In genomic region chr7:137399827-137400823, GRCh38 we compare ENCODE assay signal across 22 cellular contexts. TPM values are rescaled to one million over a fixed set of nuclear protein-coding genes. Genes with fewer than 3 reads are reported as not detected.
DNase-seq lines count a peak whose midpoint lies in the region; ATAC-seq, FAIRE-seq and TF ChIP-seq lines count a peak whose summit lies in the region.
"Had no signal": no experiment of that assay in that cellular context is flagged by ENCODE, and none has a peak within 500 bp of the region (broad histone marks: within the 10 kb centered on the region; RNA-seq: fewer than 3 reads in every experiment).

No MANE protein-coding gene starts in this region.

- H2AFZ ChIP-seq in PC-9: no peak overlapping the region

- H4K20me1 ChIP-seq in PC-9 (ENCODE audit: insufficient read depth): no peaks in the 10 kb centered on the region; the same call in 1 of the 2 replicates

- H3K9me2 ChIP-seq in PC-9 (ENCODE audit: insufficient read depth): no peaks in the 10 kb centered on the region

- intact Hi-C loops in PC-9 (cut with micrococcal nuclease; ENCODE audit: unreplicated experiment): no loop called here

- DNase-seq in EL (peak; percentile 56), PC-9 (peak; percentile 35 to 57), fibroblast of mammary gland (ENCODE audit: low read depth) (peak; percentile 67), renal cortical epithelial cell (ENCODE audit: low read depth) (peak; percentile 52), D721Med (ENCODE audit: insufficient read length, low spot score) (no peak), occipital lobe (lab: John Stamatoyannopoulos, UW) (no peak), MV-4-11 (lab: John Stamatoyannopoulos, UW) (no peak)
- no peak for DNase-seq in stimulated activated naive CD8-positive, alpha-beta T cell treated with anti-CD3 and anti-CD28 coated beads, Interleukin-15, amount 100 ng/mL, for 72 hours
- DNase-seq: activated CD8-positive, alpha-beta T cell treated with anti-CD3 and anti-CD28 coated beads, Interleukin-2, amount 10 ng/mL, durations not matched to agents 7 days and 5 days; DMS79 treated with DMSO at 0.1 percent for 48 hours; esophagus squamous epithelium; GOT3; left ventricle myocardium inferior; naive B cell; NCI-H2081; NCI-H526; WERI-Rb-1 had no signal

- no peak overlapping the region for H3K27ac ChIP-seq in PC-9
- H3K27ac ChIP-seq: C4-2B, esophagus squamous epithelium, left ventricle myocardium inferior, WERI-Rb-1 had no signal

- BruUV-seq in PC-9 (replicated peaks; lab: Mats Ljungman, UMichigan): TSS peak; percentile 94

- POLR2A ChIA-PET in PC-9 (lab: Charles Lee; ENCODE audit: unreplicated experiment): no interaction called here

- no peaks in the 10 kb centered on the region for H3K4me1 Mint-ChIP-seq in stimulated activated naive CD8-positive, alpha-beta T cell treated with anti-CD3 and anti-CD28 coated beads, Interleukin-15, amount 100 ng/mL, for 72 hours
- H3K4me1 Mint-ChIP-seq: naive B cell had no signal

- no peaks in the 10 kb centered on the region for H3K9me3 ChIP-seq in PC-9 (ENCODE audit: insufficient read depth, low read depth)
- H3K9me3 ChIP-seq: esophagus squamous epithelium, left ventricle myocardium inferior had no signal

- H3K27ac Mint-ChIP-seq in stimulated activated naive CD8-positive, alpha-beta T cell treated with anti-CD3 and anti-CD28 coated beads, Interleukin-15, amount 100 ng/mL, for 72 hours: no peak overlapping the region
- H3K27ac Mint-ChIP-seq: activated CD8-positive, alpha-beta T cell treated with anti-CD3 and anti-CD28 coated beads, Interleukin-2, amount 10 ng/mL, durations not matched to agents 7 days and 5 days; activated T-helper 1 cell treated with anti-CD3 and anti-CD28 coated beads, Interleukin-12 subunit alpha, Interleukin-12 subunit beta, Interleukin-2, Interleukin-4 antibody, amounts not matched to agents 30 ng/mL and 10 ng/mL and 1 ng/mL, durations not matched to agents 14 hours and 24 hours and 36 hours; naive B cell had no signal

- CTCF ChIA-PET in PC-9 (lab: Charles Lee): no interaction called here

- no peaks in the 10 kb centered on the region for H3K27me3 Mint-ChIP-seq in stimulated activated naive CD8-positive, alpha-beta T cell treated with anti-CD3 and anti-CD28 coated beads, Interleukin-15, amount 100 ng/mL, for 72 hours
- H3K27me3 Mint-ChIP-seq: naive B cell had no signal

- no peaks in the 10 kb centered on the region for H3K79me2 ChIP-seq in PC-9 (ENCODE audit: low read depth)

- ATAC-seq in stimulated activated naive CD8-positive, alpha-beta T cell treated with anti-CD3 and anti-CD28 coated beads, Interleukin-15, amount 100 ng/mL, for 72 hours: no peak
- ATAC-seq: activated CD8-positive, alpha-beta T cell treated with anti-CD3 and anti-CD28 coated beads, Interleukin-2, amount 10 ng/mL, durations not matched to agents 7 days and 5 days; GM12878 had no signal

- 0 out of 2 replicates have a peak overlapping the region, but pooled peaks have one; percentile 7 for H3K4me2 ChIP-seq in PC-9

- no peak for FAIRE-seq in D721Med (lab: Jason Lieb, UNC)
- FAIRE-seq: GM12878, RCC 7860 had no signal

- no peaks in the 10 kb centered on the region for H3F3A ChIP-seq in PC-9 (ENCODE audit: insufficient read depth, low read depth)

- no peak overlapping the region for H3K4me3 Mint-ChIP-seq in stimulated activated naive CD8-positive, alpha-beta T cell treated with anti-CD3 and anti-CD28 coated beads, Interleukin-15, amount 100 ng/mL, for 72 hours
- H3K4me3 Mint-ChIP-seq: activated CD8-positive, alpha-beta T cell treated with anti-CD3 and anti-CD28 coated beads, Interleukin-2, amount 10 ng/mL, durations not matched to agents 7 days and 5 days; activated T-helper 1 cell treated with anti-CD3 and anti-CD28 coated beads, Interleukin-12 subunit alpha, Interleukin-12 subunit beta, Interleukin-2, Interleukin-4 antibody, amounts not matched to agents 30 ng/mL and 10 ng/mL and 1 ng/mL, durations not matched to agents 14 hours and 24 hours and 36 hours; naive B cell had no signal

- H3K4me3 ChIP-seq in PC-9 (no peak overlapping the region), fibroblast of mammary gland (ENCODE audit: control insufficient read depth, low read depth, low read length) (no peak overlapping the region)
- H3K4me3 ChIP-seq: esophagus squamous epithelium, GM12878, left ventricle myocardium inferior had no signal

- H3K36me3 ChIP-seq in PC-9 (ENCODE audit: low read depth): no peaks in the 10 kb centered on the region
- H3K36me3 ChIP-seq: esophagus squamous epithelium, left ventricle myocardium inferior, WERI-Rb-1 had no signal

- TF ChIP-seq CTCF in PC-9 (conservative IDR thresholded peaks at IDR 0.05): no peak
- no peak for TF ChIP-seq CTCF in fibroblast of mammary gland (conservative IDR thresholded peaks at IDR 0.05; ENCODE audit: control insufficient read depth, insufficient read depth, low read depth, low read length)
- TF ChIP-seq CTCF in D721Med (IDR thresholded peaks at IDR 0.05; ENCODE audit: insufficient read depth, missing control alignments): no peak

- no peaks in the 10 kb centered on the region for H3K9me3 Mint-ChIP-seq in stimulated activated naive CD8-positive, alpha-beta T cell treated with anti-CD3 and anti-CD28 coated beads, Interleukin-15, amount 100 ng/mL, for 72 hours
- H3K9me3 Mint-ChIP-seq: activated T-helper 1 cell treated with anti-CD3 and anti-CD28 coated beads, Interleukin-12 subunit alpha, Interleukin-12 subunit beta, Interleukin-2, Interleukin-4 antibody, amounts not matched to agents 30 ng/mL and 10 ng/mL and 1 ng/mL, durations not matched to agents 14 hours and 24 hours and 36 hours had no signal

- H3K4me1 ChIP-seq in PC-9 (replicated peaks; ENCODE audit: insufficient read depth): peaks cover 6% of the 10 kb centered on the region; the same call in 1 of the 2 replicates
- H3K4me1 ChIP-seq: esophagus squamous epithelium, left ventricle myocardium inferior had no signal

- no peaks in the 10 kb centered on the region for H3K27me3 ChIP-seq in PC-9 (ENCODE audit: insufficient read depth, low read depth)
- H3K27me3 ChIP-seq: esophagus squamous epithelium had no signal

RNA-seq across cellular contexts. Expression of gene PTN, which starts 56.6 kb away (rescaled TPM):
- 4.5 and 7.0 TPM in 2 replicates for total RNA-seq in PC-9 (2021)
- total RNA-seq in renal cortical epithelial cell: 0.45 and 4.7 TPM in 2 replicates
- 182 TPM for total RNA-seq in occipital lobe
- total RNA-seq: activated CD8-positive, alpha-beta T cell treated with anti-CD3 and anti-CD28 coated beads, Interleukin-2, amount 10 ng/mL, durations not matched to agents 7 days and 5 days; activated T-helper 1 cell treated with anti-CD3 and anti-CD28 coated beads, Interleukin-12 subunit alpha, Interleukin-12 subunit beta, Interleukin-2, Interleukin-4 antibody, amounts not matched to agents 30 ng/mL and 10 ng/mL and 1 ng/mL, durations not matched to agents 14 hours and 24 hours and 36 hours; dermis microvascular lymphatic vessel endothelial cell; GM12878 had no signal

Comparison
In these comparisons a context has a peak if more than half of its experiments do, and no peak if none do; other contexts are left out.
1. DNase-seq: peak in EL (single experiment), PC-9 (2 of 2), fibroblast of mammary gland (single experiment) and renal cortical epithelial cell (single experiment); none in D721Med (single experiment), occipital lobe (single experiment), stimulated activated naive CD8-positive, alpha-beta T cell treated with anti-CD3 and anti-CD28 coated beads, Interleukin-15, amount 100 ng/mL, for 72 hours (0 of 2) and MV-4-11 (single experiment).
2. RNA of gene PTN, which starts 56.6 kb away (total RNA-seq): 182 TPM in occipital lobe (single experiment); 4.5 to 7.0 TPM in PC-9 and 0.45 to 4.7 TPM in renal cortical epithelial cell; every median in the first group is over 10 times any median in the second.